8 cellular contexts compared by ENCODE assay signal in the genomic region with DNA sequence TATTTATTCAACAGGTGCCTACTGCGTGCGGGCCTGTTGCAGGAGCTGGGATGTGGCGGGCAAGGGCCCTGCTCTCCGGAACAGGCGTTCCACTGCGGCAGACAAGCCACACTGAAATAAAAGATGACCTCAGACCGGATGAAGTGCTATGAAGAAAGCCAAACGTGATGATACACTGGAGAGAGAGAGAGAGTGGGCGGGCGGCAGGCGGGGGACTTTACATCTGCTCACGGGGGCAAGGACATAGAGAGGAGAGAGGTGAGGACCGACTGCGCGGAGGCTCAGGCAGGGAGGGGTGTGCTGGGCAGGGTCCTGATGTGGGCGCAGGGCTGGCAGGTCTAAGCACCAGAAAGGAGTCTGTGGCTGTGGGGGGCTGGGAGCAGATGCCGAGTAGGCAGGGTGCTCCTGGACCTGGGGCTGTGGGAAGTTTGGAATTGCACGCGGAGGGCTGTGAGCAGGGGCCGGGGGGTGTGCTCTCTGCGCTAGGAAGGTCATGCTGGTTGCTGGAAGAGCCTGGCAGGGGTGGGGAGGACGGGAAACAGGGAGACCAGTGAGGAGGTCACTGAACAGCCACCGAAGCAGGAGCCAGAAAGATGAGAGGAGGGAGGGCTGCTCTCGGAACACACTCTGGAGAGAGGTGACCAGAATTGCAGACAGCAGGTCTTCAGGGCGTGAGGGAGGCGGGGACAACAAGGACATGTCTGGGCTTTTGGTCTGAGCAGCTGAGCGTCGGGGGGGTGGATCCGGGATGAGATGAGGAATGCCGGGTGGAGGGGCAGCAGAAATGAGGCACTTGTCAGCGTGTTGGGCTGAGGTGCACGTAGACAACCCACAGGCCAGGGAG. TPM values are rescaled to one million over a fixed set of nuclear protein-coding genes. Genes with fewer than 3 reads are reported as not detected.
DNase-seq lines count a peak whose midpoint lies in the region; ATAC-seq and TF ChIP-seq lines count a peak whose summit lies in the region.

No MANE protein-coding gene starts in this region.

- H3K4me1 ChIP-seq in left lung (peaks cover 3 to 48% of the 10 kb centered on the region in 2 donors), suprapubic skin (peaks cover 54% of the 10 kb centered on the region)

- H3K9me3 ChIP-seq in left lung (no peaks in the 10 kb centered on the region), suprapubic skin (no peaks in the 10 kb centered on the region)

- TF ChIP-seq CTCF in brain microvascular endothelial cell (IDR thresholded peaks at IDR 0.05; ENCODE audit: low read depth, low read length, missing control alignments) (no peak), left lung (IDR thresholded peaks at IDR 0.05) (no peak), suprapubic skin (IDR thresholded peaks at IDR 0.05) (no peak)

- no peaks in the 10 kb centered on the region for H3K27me3 ChIP-seq in brain microvascular endothelial cell (replicated peaks)
- H3K27me3 ChIP-seq in left lung = no peaks in the 10 kb centered on the region
- H3K27me3 ChIP-seq in suprapubic skin = no peaks in the 10 kb centered on the region

- no peak for TF ChIP-seq EP300 in suprapubic skin (IDR thresholded peaks at IDR 0.05)

- peak in 1 of 2 donors; percentile 8 for TF ChIP-seq POLR2A in suprapubic skin (IDR thresholded peaks at IDR 0.05)

- WGBS in suprapubic skin = 14% methylated on average over 32 of the region's 32 CpGs

- in situ Hi-C loops in brain microvascular endothelial cell (cut with HindIII; ENCODE audit: low pct_ligation_motif_present, low sequenced_read_pairs) = no loop called here

- H3K4me3 ChIP-seq in brain microvascular endothelial cell (ENCODE audit: low read depth, low read length) (peak overlapping the region; percentile 37), left lung (no peak overlapping the region), suprapubic skin (peak overlapping the region; percentile 31)

- intact Hi-C loops in left lung (cut with DNase I) = no loop called here

- DNase-seq in NCI-H82 (lab: John Stamatoyannopoulos, UW) (peak; percentile 39), NCI-H82 treated with DMSO at 0.1 percent for 48 hours (lab: John Stamatoyannopoulos, UW; ENCODE audit: unreplicated experiment) (no peak), brain microvascular endothelial cell (peak; percentile 86), left lung (no peak), suprapubic skin (ENCODE audit: low spot score in 2 of 2) (peak; percentile 87 to 90)
- DNase-seq in stimulated activated CD4-positive, alpha-beta T cell treated with anti-CD3 and anti-CD28 coated beads, Interleukin-2, amount 100 ng/mL, for 24 hours = no peak
- no peak for DNase-seq in stimulated activated CD4-positive, alpha-beta T cell treated with anti-CD3 and anti-CD28 coated beads, Interleukin-4, amount 100 ng/mL, for 4 hours

- H3K27ac ChIP-seq in brain microvascular endothelial cell (peak overlapping the region; percentile 82), left lung (peak overlapping the region; percentile 78 to 80), suprapubic skin (peak overlapping the region; percentile 75)

- peak; percentile 59 for ATAC-seq in left lung
- ATAC-seq in GM21528 (IDR thresholded peaks at IDR 0.05; ENCODE audit: low FRiP score, unreplicated experiment) = no peak

- peaks cover 4% of the 10 kb centered on the region for H3K36me3 ChIP-seq in brain microvascular endothelial cell (replicated peaks)
- no peaks in the 10 kb centered on the region for H3K36me3 ChIP-seq in left lung
- no peaks in the 10 kb centered on the region for H3K36me3 ChIP-seq in suprapubic skin

RNA-seq across cellular contexts. Expression of gene MXRA7, which starts 9.9 kb away (rescaled TPM):
- total RNA-seq in left lung (100 to 1,000 TPM in 1 of 2 donors, 10 to 100 TPM in 1; 83.2 to 211 TPM), suprapubic skin (10 to 100 TPM; 44.5 to 67.8 (median 56.9) TPM)

RNA-seq across cellular contexts. Expression of gene JMJD6, which starts 25.6 kb away (rescaled TPM):
- total RNA-seq in left lung (10 to 100 TPM; 23.5 to 35.9 TPM), suprapubic skin (10 to 100 TPM; 13.8 to 22.1 (median 17.7) TPM)

RNA-seq across cellular contexts. Expression of gene METTL23, which starts 25.8 kb away (rescaled TPM):
- total RNA-seq in left lung (10 to 100 TPM; 30.6 to 33.5 TPM), suprapubic skin (10 to 100 TPM; 20.6 to 29.9 (median 23.0) TPM)

RNA-seq across cellular contexts. Expression of gene SRSF2, which starts 36.3 kb away (rescaled TPM):
- total RNA-seq in left lung = 100 to 1,000 TPM; 114 to 174 TPM
- 100 to 1,000 TPM; 170 to 253 (median 186) TPM for total RNA-seq in suprapubic skin

RNA-seq across cellular contexts. Expression of gene MFSD11, which starts 37.1 kb away (rescaled TPM):
- total RNA-seq in left lung (10 to 100 TPM; 23.6 to 38.2 TPM), suprapubic skin (10 to 100 TPM; 31.5 to 78.8 (median 37.2) TPM)

Comparison
In these comparisons a context has a peak if more than half of its experiments do, and no peak if none do; other contexts are left out.
1. DNase-seq: peak in NCI-H82 (single experiment), brain microvascular endothelial cell (single experiment) and suprapubic skin (2 of 2); none in NCI-H82 treated with DMSO at 0.1 percent for 48 hours (single experiment), left lung (0 of 2), stimulated activated CD4-positive, alpha-beta T cell treated with anti-CD3 and anti-CD28 coated beads, Interleukin-2, amount 100 ng/mL, for 24 hours (0 of 2) and stimulated activated CD4-positive, alpha-beta T cell treated with anti-CD3 and anti-CD28 coated beads, Interleukin-4, amount 100 ng/mL, for 4 hours (0 of 2).
2. H3K4me3 ChIP-seq: peak in brain microvascular endothelial cell (single experiment) and suprapubic skin (single experiment); none in left lung (0 of 2).
3. Peak in every context shown above with its lines, with median percentiles within 50 percentile points of each other: H3K27ac ChIP-seq.